ENCODE assay signal across 28 cellular contexts in the genomic region with DNA sequence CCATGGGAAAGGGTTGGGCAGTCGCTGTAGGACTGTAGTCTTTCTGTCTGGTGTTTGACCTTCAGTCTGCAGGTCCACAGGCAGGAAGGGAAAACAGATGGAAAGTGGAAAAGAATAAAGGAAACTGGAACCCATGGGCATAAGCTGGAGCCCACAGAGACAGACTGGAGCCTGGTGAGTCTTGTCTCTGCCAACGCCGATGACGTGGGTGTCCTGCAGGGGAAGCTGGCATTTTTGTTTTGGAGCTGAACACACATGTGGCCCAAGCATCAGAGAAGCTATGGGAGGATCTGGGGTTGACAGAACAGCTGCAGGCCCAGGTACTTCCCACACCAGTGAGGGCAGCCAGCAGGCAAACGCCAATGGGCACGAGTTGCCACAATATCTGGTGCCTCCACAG. TPM values are rescaled to one million over a fixed set of nuclear protein-coding genes. Genes with fewer than 3 reads are reported as not detected.
DNase-seq lines count a peak whose midpoint lies in the region; ATAC-seq, FAIRE-seq and TF ChIP-seq lines count a peak whose summit lies in the region.
"Had no signal": no experiment of that assay in that cellular context is flagged by ENCODE, and none has a peak within 500 bp of the region (broad histone marks: within the 10 kb centered on the region; RNA-seq: fewer than 3 reads in every experiment).

No MANE protein-coding gene starts in this region.

- H3K4me1 ChIP-seq in HepG2 (ENCODE audit: insufficient read depth, low read length) = peaks cover 11% of the 10 kb centered on the region; the same call in 1 of the 2 replicates
- no peaks in the 10 kb centered on the region for H3K4me1 ChIP-seq in right lobe of liver
- H3K4me1 ChIP-seq: SJSA1 had no signal

- TF ChIP-seq EP300 in HepG2 (IDR thresholded peaks at IDR 0.05; ENCODE audit: low read depth in 2 of 2, low read length in 2 of 2) = no peak
- no peak for TF ChIP-seq EP300 in HepG2 (CRISPR knock-in tag; IDR thresholded peaks at IDR 0.05; ENCODE audit: borderline replicate concordance)

- H3K27me3 ChIP-seq in HepG2 (ENCODE audit: control insufficient read depth in 1 of 2, insufficient read depth in 2 of 2, low read length in 2 of 2) (0 out of 5 replicates have a peak, but pooled peaks cover 0 to 6% of the 10 kb centered on the region in 2 experiments), right lobe of liver (no peaks in the 10 kb centered on the region)
- H3K27me3 ChIP-seq: BLaER1 treated with 17β-estradiol and CSF1 and Interleukin-3, amounts not matched to agents 10 nM and 100 nM; SJSA1 had no signal

- H2AFZ ChIP-seq in HepG2 (ENCODE audit: low read length) = no peak overlapping the region
- H2AFZ ChIP-seq: PC-9 had no signal

- no peak overlapping the region for H3K9ac ChIP-seq in HepG2 (ENCODE audit: insufficient read depth, low read depth, low read length)
- H3K9ac ChIP-seq: BLaER1 treated with 17β-estradiol and CSF1 and Interleukin-3, amounts not matched to agents 10 nM and 100 nM had no signal

- CTCF ChIA-PET in HepG2 (lab: Yijun Ruan, JAX; ENCODE audit: low intra/inter-chr PET ratio, low total read pairs) = no interaction called here

- ATAC-seq in HepG2 = peak; percentile 57
- ATAC-seq in right lobe of liver = no peak
- no peak for ATAC-seq in GM18868 (IDR thresholded peaks at IDR 0.05; ENCODE audit: unreplicated experiment)
- ATAC-seq: T-cell had no signal

- H3K4me3 ChIP-seq in HepG2 (replicated peaks in 1 of 3; ENCODE audit: insufficient read depth in 1 of 3, low read depth in 2 of 3, low read length in 3 of 3) (peak overlapping the region in 1 of 3 experiments; percentile 22; a peak in 1 of 6 replicates), right lobe of liver (no peak overlapping the region)
- H3K4me3 ChIP-seq: BLaER1 treated with 17β-estradiol and CSF1 and Interleukin-3, amounts not matched to agents 10 nM and 100 nM; PC-9; SJSA1 had no signal

- WGBS in HepG2 (ENCODE audit: low lambda C conversion rate) = 13% methylated on average over 4 of the region's 6 CpGs
- WGBS in right lobe of liver (ENCODE audit: insufficient coverage, low coverage, low lambda C conversion rate, missing lambda C conversion rate) = 52% methylated on average over 3 of the region's 6 CpGs

- no peaks in the 10 kb centered on the region for H3K79me2 ChIP-seq in HepG2 (ENCODE audit: insufficient read depth, low read length)

- no TSS peak for BruUV-seq in HepG2 (replicated peaks; lab: Mats Ljungman, UMichigan)

- no peak for FAIRE-seq in HepG2 (lab: Jason Lieb, UNC)
- FAIRE-seq: A204.1, GM12891 had no signal

- DNase-seq in HepG2 (ENCODE audit: low spot score) = no peak
- no peak for DNase-seq in right lobe of liver
- DNase-seq in SK-MEL-5 (ENCODE audit: low read depth, low spot score) = peak; percentile 71
- DNase-seq in foreskin melanocyte = peak; percentile 62
- no peak for DNase-seq in stimulated activated naive CD4-positive, alpha-beta T cell (lab: John Stamatoyannopoulos, UW)
- no peak for DNase-seq in stimulated activated CD4-positive, alpha-beta T cell treated with anti-CD3 and anti-CD28 coated beads, Interleukin-4, amount 100 ng/mL, for 1 hour
- no peak for DNase-seq in EL
- DNase-seq: CD4-positive, alpha-beta T cell; GDM1; H7; KBM-7; NCI-H1105 treated with DMSO at 0.1 percent for 48 hours; NCI-H1694 treated with DMSO at 0.1 percent for 48 hours; NCI-H2081; NCI-H2171; NCI-H226; NCI-H510A; NCI-H748 treated with DMSO at 0.1 percent for 48 hours; NK-92 treated with Interleukin-12 subunit alpha and Interleukin-12 subunit beta, amount 100 ng/mL, for 24 hours; PC-9; Right ventricle myocardium superior; RPMI8226; T-cell had no signal

- POLR2A ChIA-PET in HepG2 (lab: Yijun Ruan, JAX) = no interaction called here

- H4K20me1 ChIP-seq in HepG2 (ENCODE audit: insufficient read depth, low read length) = no peaks in the 10 kb centered on the region
- H4K20me1 ChIP-seq: BLaER1 treated with 17β-estradiol and CSF1 and Interleukin-3, amounts not matched to agents 10 nM and 100 nM had no signal

- TF ChIP-seq CTCF in HepG2 (CRISPR knock-in tag; IDR thresholded peaks at IDR 0.05) = no peak
- no peak for TF ChIP-seq CTCF in right lobe of liver (IDR thresholded peaks at IDR 0.05)

- no peaks in the 10 kb centered on the region for H3K9me3 ChIP-seq in HepG2 (ENCODE audit: low read length)
- no peaks in the 10 kb centered on the region for H3K9me3 ChIP-seq in right lobe of liver
- H3K9me3 ChIP-seq: SJSA1 had no signal

- H3K4me2 ChIP-seq in HepG2 (ENCODE audit: low read depth, low read length) = peak overlapping the region; percentile 56
- H3K4me2 ChIP-seq: BLaER1 treated with 17β-estradiol and CSF1 and Interleukin-3, amounts not matched to agents 10 nM and 100 nM; PC-9 had no signal

- TF ChIP-seq RAD21 in HepG2 (CRISPR knock-in tag; IDR thresholded peaks at IDR 0.05) = no peak

- H3K36me3 ChIP-seq in HepG2 (replicated peaks in 1 of 2; ENCODE audit: control insufficient read depth in 1 of 2, insufficient read depth in 2 of 2, low read length in 2 of 2) (no peaks in the 10 kb centered on the region), right lobe of liver (no peaks in the 10 kb centered on the region)
- H3K36me3 ChIP-seq: BLaER1 treated with 17β-estradiol and CSF1 and Interleukin-3, amounts not matched to agents 10 nM and 100 nM; SJSA1 had no signal

- H3K27ac ChIP-seq in HepG2 (ENCODE audit: extremely low read length, insufficient read depth, low read length) (no peak overlapping the region), right lobe of liver (no peak overlapping the region)
- H3K27ac ChIP-seq: BLaER1 treated with 17β-estradiol and CSF1 and Interleukin-3, amounts not matched to agents 10 nM and 100 nM; PC-9; SJSA1 had no signal

- no peak for TF ChIP-seq POLR2A in HepG2 (IDR thresholded peaks at IDR 0.05; ENCODE audit: insufficient read depth in 1 of 2, low read depth in 2 of 2, low read length in 2 of 2)
- no peak for TF ChIP-seq POLR2A in right lobe of liver (IDR thresholded peaks at IDR 0.05)

- intact Hi-C loops in HepG2 (cut with micrococcal nuclease; ENCODE audit: unreplicated experiment) (no loop called here), right lobe of liver (cut with DNase I) (no loop called here)

- in situ Hi-C loops in HepG2 (cut with HindIII; ENCODE audit: extremely low pct_ligation_motif_present, low pct_unique_long_range_greater_than_20kb) = no loop called here
- in situ Hi-C loops in SK-MEL-5 (cut with HindIII; ENCODE audit: low pct_unique_long_range_greater_than_20kb, low sequenced_read_pairs) = no loop called here

RNA-seq across cellular contexts. Expression of a gene that starts 28.2 kb away (rescaled TPM):
- total RNA-seq in HepG2 (2016; rRNA removed; fragmentation: Illumina TruSeq; extraction: Trizol) (38.3 and 49.0 TPM in 2 replicates), right lobe of liver (10 to 100 TPM; 11.7 to 18.0 (median 14.0) TPM)
- total RNA-seq in HepG2 (2016; cell fraction: cytosol; rRNA removed; fragmentation: Illumina TruSeq; extraction: Trizol; ENCODE audit: low read depth) = 5.6 and 6.6 TPM in 2 replicates
- 37.6 and 47.6 TPM in 2 replicates for total RNA-seq in HepG2 (2016; cell fraction: insoluble cytoplasmic fraction; rRNA removed; fragmentation: Illumina TruSeq; extraction: Trizol)
- 27.3 and 28.4 TPM in 2 replicates for total RNA-seq in HepG2 (2016; cell fraction: membrane; rRNA removed; fragmentation: Illumina TruSeq; extraction: Trizol)
- 30.4 and 31.8 TPM in 2 replicates for total RNA-seq in HepG2 (2016; cell fraction: nucleus; rRNA removed; fragmentation: Illumina TruSeq; extraction: Trizol)
- polyA plus RNA-seq in HepG2 (2011; rRNA removed) = 16.4 and 18.6 TPM in 2 replicates
- 12.9 and 16.3 TPM in 2 replicates for polyA plus RNA-seq in HepG2 (2011; cell fraction: cytosol; rRNA removed)
- 11.7 and 13.4 TPM in 2 replicates for polyA plus RNA-seq in HepG2 (2011; cell fraction: nucleus; rRNA removed)
- 16.0 and 19.4 TPM in 2 replicates for polyA plus RNA-seq in HepG2 (2012)
- 3.9 and 4.2 TPM in 2 replicates for polyA plus RNA-seq in HepG2 (2016; cell fraction: cytosol; fragmentation: Illumina TruSeq; extraction: Trizol; ENCODE audit: low read depth)
- polyA plus RNA-seq in HepG2 (2016; cell fraction: insoluble cytoplasmic fraction; fragmentation: Illumina TruSeq; extraction: Trizol; ENCODE audit: low read depth) = 29.0 and 32.7 TPM in 2 replicates
- 13.0 and 13.4 TPM in 2 replicates for polyA plus RNA-seq in HepG2 (2016; cell fraction: membrane; fragmentation: Illumina TruSeq; extraction: Trizol; ENCODE audit: low read depth)
- polyA plus RNA-seq in HepG2 (2016; cell fraction: nucleus; fragmentation: Illumina TruSeq; extraction: Trizol; ENCODE audit: insufficient read depth, low read depth) = 29.4 and 30.4 TPM in 2 replicates
- polyA minus RNA-seq in HepG2 (2011; rRNA and poly(A)+ RNA removed; ENCODE audit: low replicate concordance) = 25.5 and 66.8 TPM in 2 replicates
- 23.0 and 28.6 TPM in 2 replicates for polyA minus RNA-seq in HepG2 (2011; cell fraction: cytosol; rRNA and poly(A)+ RNA removed)
- 53.8 and 56.2 TPM in 2 replicates for polyA minus RNA-seq in HepG2 (2011; cell fraction: nucleus; rRNA and poly(A)+ RNA removed)
- total RNA-seq in SK-MEL-5 (2014; rRNA removed; shearing (Covaris generic)) = 29.6 and 33.3 TPM in 2 replicates
- polyA plus RNA-seq in SK-MEL-5 (2015; cell fraction: cytosol; rRNA removed) = 18.8 and 19.5 TPM in 2 replicates
- polyA plus RNA-seq in SK-MEL-5 (2015; cell fraction: nucleus; rRNA removed) = 24.6 and 30.7 TPM in 2 replicates

RNA-seq across cellular contexts. Expression of a gene that starts 55.2 kb away (rescaled TPM):
- 12.5 and 18.7 TPM in 2 replicates for total RNA-seq in HepG2 (2016; rRNA removed; fragmentation: Illumina TruSeq; extraction: Trizol)
- total RNA-seq in HepG2 (2016; cell fraction: cytosol; rRNA removed; fragmentation: Illumina TruSeq; extraction: Trizol; ENCODE audit: low read depth) = 15.8 and 24.3 TPM in 2 replicates
- total RNA-seq in HepG2 (2016; cell fraction: insoluble cytoplasmic fraction; rRNA removed; fragmentation: Illumina TruSeq; extraction: Trizol) = 11.4 and 18.6 TPM in 2 replicates
- 9.9 and 11.5 TPM in 2 replicates for total RNA-seq in HepG2 (2016; cell fraction: membrane; rRNA removed; fragmentation: Illumina TruSeq; extraction: Trizol)
- total RNA-seq in HepG2 (2016; cell fraction: nucleus; rRNA removed; fragmentation: Illumina TruSeq; extraction: Trizol) = 69.6 and 74.0 TPM in 2 replicates
- polyA plus RNA-seq in HepG2 (2011; rRNA removed) = 3.4 and 5.4 TPM in 2 replicates
- polyA plus RNA-seq in HepG2 (2011; cell fraction: cytosol; rRNA removed) = 1.8 and 2.0 TPM in 2 replicates
- 8.1 and 9.1 TPM in 2 replicates for polyA plus RNA-seq in HepG2 (2011; cell fraction: nucleus; rRNA removed)
- polyA plus RNA-seq in HepG2 (2012) = 3.8 and 4.5 TPM in 2 replicates
- polyA plus RNA-seq in HepG2 (2016; cell fraction: cytosol; fragmentation: Illumina TruSeq; extraction: Trizol; ENCODE audit: low read depth) = 1.0 and 1.1 TPM in 2 replicates
- 5.4 and 7.2 TPM in 2 replicates for polyA plus RNA-seq in HepG2 (2016; cell fraction: insoluble cytoplasmic fraction; fragmentation: Illumina TruSeq; extraction: Trizol; ENCODE audit: low read depth)
- 1.6 and 1.9 TPM in 2 replicates for polyA plus RNA-seq in HepG2 (2016; cell fraction: membrane; fragmentation: Illumina TruSeq; extraction: Trizol; ENCODE audit: low read depth)
- polyA plus RNA-seq in HepG2 (2016; cell fraction: nucleus; fragmentation: Illumina TruSeq; extraction: Trizol; ENCODE audit: insufficient read depth, low read depth) = 14.8 and 16.8 TPM in 2 replicates
- polyA minus RNA-seq in HepG2 (2011; rRNA and poly(A)+ RNA removed; ENCODE audit: low replicate concordance) = 18.4 and 41.1 TPM in 2 replicates
- polyA minus RNA-seq in HepG2 (2011; cell fraction: cytosol; rRNA and poly(A)+ RNA removed) = 4.4 and 5.3 TPM in 2 replicates
- 117 and 137 TPM in 2 replicates for polyA minus RNA-seq in HepG2 (2011; cell fraction: nucleus; rRNA and poly(A)+ RNA removed)
- total RNA-seq in right lobe of liver = 1 to 10 TPM; 2.3 to 7.4 (median 6.5) TPM
- 21.7 and 23.3 TPM in 2 replicates for total RNA-seq in SK-MEL-5 (2014; rRNA removed; shearing (Covaris generic))
- 10.2 and 12.7 TPM in 2 replicates for polyA plus RNA-seq in SK-MEL-5 (2015; cell fraction: cytosol; rRNA removed)
- polyA plus RNA-seq in SK-MEL-5 (2015; cell fraction: nucleus; rRNA removed) = 37.9 and 39.7 TPM in 2 replicates

Comparison
In these comparisons a context has a peak if more than half of its experiments do, and no peak if none do; other contexts are left out.
1. DNase-seq: peak in SK-MEL-5 (single experiment) and foreskin melanocyte (single experiment); none in HepG2 (single experiment), right lobe of liver (0 of 3), stimulated activated naive CD4-positive, alpha-beta T cell (0 of 6), stimulated activated CD4-positive, alpha-beta T cell treated with anti-CD3 and anti-CD28 coated beads, Interleukin-4, amount 100 ng/mL, for 1 hour (single experiment) and EL (single experiment).